Comparison of ENCODE assay signal across 17 cellular contexts in genomic region chr1:75330633-75331032, GRCh38.
"Had no signal": no experiment of that assay in that cellular context is flagged by ENCODE, and none has a peak within 500 bp of the region (broad histone marks: within the 10 kb centered on the region; RNA-seq: fewer than 3 reads in every experiment).

No MANE protein-coding gene starts in this region.

- H3K4me3 ChIP-seq: cardiac muscle cell, esophagus muscularis mucosa, skin epidermis, tibial artery had no signal

- ATAC-seq: right cardiac atrium had no signal

- H3K9me3 ChIP-seq: esophagus muscularis mucosa, tibial artery had no signal

- H3K27me3 ChIP-seq: cardiac muscle cell, esophagus muscularis mucosa, tibial artery had no signal

- H3K4me1 ChIP-seq: esophagus muscularis mucosa, tibial artery had no signal

- FAIRE-seq: endometrium, urothelium cell line had no signal

- H3K36me3 ChIP-seq: cardiac muscle cell, esophagus muscularis mucosa, tibial artery had no signal

- DNase-seq: activated CD4-positive, alpha-beta memory T cell treated with anti-CD3 and anti-CD28 coated beads for 36 hours; activated naive CD4-positive, alpha-beta T cell treated with anti-CD3 and anti-CD28 coated beads, Interleukin-2, amount 10 ng/mL, durations not matched to agents 7 days and 5 days; activated T-cell treated with anti-CD3 and anti-CD28 coated beads, Interleukin-2, amount 50 U/mL, for 24 hours; hypothalamus; kidney glomerular epithelial cell; occipital lobe; right cardiac atrium; stimulated activated CD4-positive, alpha-beta T cell treated with anti-CD3 and anti-CD28 coated beads, Interleukin-4, amount 100 ng/mL, for 24 hours; stimulated activated naive CD4-positive, alpha-beta T cell; T1000; tibial artery had no signal

- H3K27ac ChIP-seq: cardiac muscle cell, esophagus muscularis mucosa, skin epidermis, tibial artery, VCaP had no signal
